ENCODE assay signal across 15 cellular contexts in genomic region chr4:138646383-138646782, GRCh38.
DNase-seq lines count a peak whose midpoint lies in the region; ATAC-seq, FAIRE-seq and TF ChIP-seq lines count a peak whose summit lies in the region.
"Had no signal": no experiment of that assay in that cellular context is flagged by ENCODE, and none has a peak within 500 bp of the region (broad histone marks: within the 10 kb centered on the region; RNA-seq: fewer than 3 reads in every experiment).

No MANE protein-coding gene starts in this region.

- H3K4me1 Mint-ChIP-seq in stimulated activated naive CD8-positive, alpha-beta T cell treated with anti-CD3 and anti-CD28 coated beads, Interleukin-15, amount 100 ng/mL, for 72 hours, result no peaks in the 10 kb centered on the region
- H3K4me1 Mint-ChIP-seq: CD4-positive, CD25-positive, alpha-beta regulatory T cell had no signal

- peaks cover 8% of the 10 kb centered on the region for H3K27me3 Mint-ChIP-seq in stimulated activated naive CD8-positive, alpha-beta T cell treated with anti-CD3 and anti-CD28 coated beads, Interleukin-15, amount 100 ng/mL, for 72 hours
- H3K27me3 Mint-ChIP-seq: CD4-positive, CD25-positive, alpha-beta regulatory T cell had no signal

- H3K9me3 Mint-ChIP-seq in stimulated activated naive CD8-positive, alpha-beta T cell treated with anti-CD3 and anti-CD28 coated beads, Interleukin-15, amount 100 ng/mL, for 72 hours, result no peaks in the 10 kb centered on the region

- no peak for TF ChIP-seq POLR2A in GM12891 (IDR thresholded peaks at IDR 0.05; ENCODE audit: low read depth, low read length)

- H3K27ac Mint-ChIP-seq in stimulated activated naive CD8-positive, alpha-beta T cell treated with anti-CD3 and anti-CD28 coated beads, Interleukin-15, amount 100 ng/mL, for 72 hours, result no peak overlapping the region
- H3K27ac Mint-ChIP-seq: CD4-positive, CD25-positive, alpha-beta regulatory T cell had no signal

- no peak for FAIRE-seq in GM12891 (lab: Jason Lieb, UNC)
- FAIRE-seq: HepG2, HTR-8/SVneo had no signal

- H3K4me3 Mint-ChIP-seq in stimulated activated naive CD8-positive, alpha-beta T cell treated with anti-CD3 and anti-CD28 coated beads, Interleukin-15, amount 100 ng/mL, for 72 hours, result no peak overlapping the region

- ATAC-seq in GM18867 (IDR thresholded peaks at IDR 0.05; ENCODE audit: unreplicated experiment), result peak; percentile 37
- ATAC-seq in GM19324 (IDR thresholded peaks at IDR 0.05; ENCODE audit: low FRiP score, unreplicated experiment), result peak; percentile 63
- peak; percentile 54 for ATAC-seq in HG02943 (IDR thresholded peaks at IDR 0.05; ENCODE audit: low read depth, unreplicated experiment)
- ATAC-seq in HG03342 (IDR thresholded peaks at IDR 0.05; ENCODE audit: unreplicated experiment), result peak; percentile 66
- ATAC-seq in GM21529 (IDR thresholded peaks at IDR 0.05; ENCODE audit: unreplicated experiment), result no peak
- ATAC-seq in stimulated activated naive CD8-positive, alpha-beta T cell treated with anti-CD3 and anti-CD28 coated beads, Interleukin-15, amount 100 ng/mL, for 72 hours, result no peak
- ATAC-seq: HepG2 had no signal

- DNase-seq in GM12891 (ENCODE audit: insufficient read length, low spot score), result no peak
- no peak for DNase-seq in NCI-H446 (lab: John Stamatoyannopoulos, UW)
- no peak for DNase-seq in stimulated activated naive CD8-positive, alpha-beta T cell treated with anti-CD3 and anti-CD28 coated beads, Interleukin-15, amount 100 ng/mL, for 72 hours
- DNase-seq: ACHN; CD4-positive, CD25-positive, alpha-beta regulatory T cell; DMS53; GF-D8; GOT3 had no signal

TF ChIP-seq in GM12891, 5 proteins besides CTCF, POLR2A, EP300 and RAD21:
- TF ChIP-seq POU2F2 (IDR thresholded peaks at IDR 0.05; ENCODE audit: low read depth, low read length), result no peak
- no peak for TF ChIP-seq PAX5 (IDR thresholded peaks at IDR 0.05; ENCODE audit: insufficient read depth, low read length, severe bottlenecking)
- TF ChIP-seq SPI1 (IDR thresholded peaks at IDR 0.05; ENCODE audit: low read depth, low read length), result no peak
- no peak for TF ChIP-seq POLR2AphosphoS5 (IDR thresholded peaks at IDR 0.05; ENCODE audit: low read depth, low read length)
- TF ChIP-seq TAF1 (IDR thresholded peaks at IDR 0.05; ENCODE audit: low read depth, low read length), result no peak
TF ChIP-seq in GM12891: peak in this region for 0.

Comparison
In these comparisons a context has a peak if more than half of its experiments do, and no peak if none do; other contexts are left out.
1. ATAC-seq: peak in GM18867 (single experiment), GM19324 (single experiment), HG02943 (single experiment) and HG03342 (single experiment); none in GM21529 (single experiment) and stimulated activated naive CD8-positive, alpha-beta T cell treated with anti-CD3 and anti-CD28 coated beads, Interleukin-15, amount 100 ng/mL, for 72 hours (single experiment).